19 cellular contexts compared by ENCODE assay signal in genomic region chr9:131473198-131473885, GRCh38. TPM values are rescaled to one million over a fixed set of nuclear protein-coding genes. Genes with fewer than 3 reads are reported as not detected.
DNase-seq lines count a peak whose midpoint lies in the region; ATAC-seq and TF ChIP-seq lines count a peak whose summit lies in the region.
"Had no signal": no experiment of that assay in that cellular context is flagged by ENCODE, and none has a peak within 500 bp of the region (broad histone marks: within the 10 kb centered on the region; RNA-seq: fewer than 3 reads in every experiment).

No MANE protein-coding gene starts in this region.

- intact Hi-C loops in cardiac septum (cut with DNase I) (no loop called here), heart right ventricle (cut with DNase I) (loop anchor here in 6 of 10 donors (10.0 kb wide), 3 partner anchors 79 to 119 kb away; partner anchors contain the start of gene PRRC2B (in 2 of the 6))

- DNase-seq in cardiac septum (ENCODE audit: low spot score) = peak; percentile 35
- no peak for DNase-seq in heart right ventricle
- DNase-seq in central memory CD8-positive, alpha-beta T cell (ENCODE audit: low spot score in 2 of 2) = no peak
- DNase-seq in naive thymus-derived CD8-positive, alpha-beta T cell = no peak
- no peak for DNase-seq in NCI-H510A treated with DMSO at 0.1 percent for 48 hours (lab: John Stamatoyannopoulos, UW)
- no peak for DNase-seq in cerebellar cortex (ENCODE audit: low spot score)
- DNase-seq in stimulated activated CD4-positive, alpha-beta T cell treated with anti-CD3 and anti-CD28 coated beads, Interleukin-4, amount 100 ng/mL, for 1 hour = no peak
- DNase-seq: activated naive CD4-positive, alpha-beta T cell treated with anti-CD3 and anti-CD28 coated beads for 36 hours; CD8-positive, alpha-beta memory T cell; endodermal cell; GOT3; KBM-7; NCI-H2171 treated with DMSO at 0.1 percent for 48 hours; NCI-H526 treated with DMSO at 0.1 percent for 48 hours; RPMI8226; stimulated activated CD4-positive, alpha-beta T cell treated with anti-CD3 and anti-CD28 coated beads, Interleukin-1b, Interleukin-23, amount 100 ng/mL, for 48 hours had no signal

- peaks cover 0 to 12% (median 0%) of the 10 kb centered on the region in 11 donors for H3K9me3 ChIP-seq in heart right ventricle
- H3K9me3 ChIP-seq: pancreas, tibial artery had no signal

- peaks cover 67% of the 10 kb centered on the region for H3K36me3 Mint-ChIP-seq in central memory CD8-positive, alpha-beta T cell (ENCODE audit: insufficient read depth)
- peaks cover 13 to 91% (median 31%) of the 10 kb centered on the region in 3 donors for H3K36me3 Mint-ChIP-seq in naive thymus-derived CD8-positive, alpha-beta T cell

- no peaks in the 10 kb centered on the region for H3K9me3 Mint-ChIP-seq in central memory CD8-positive, alpha-beta T cell
- H3K9me3 Mint-ChIP-seq in naive thymus-derived CD8-positive, alpha-beta T cell = no peaks in the 10 kb centered on the region
- H3K9me3 Mint-ChIP-seq: activated naive CD4-positive, alpha-beta T cell treated with anti-CD3 and anti-CD28 coated beads for 36 hours; CD8-positive, alpha-beta memory T cell; endodermal cell; stimulated activated naive CD8-positive, alpha-beta T cell treated with anti-CD3 and anti-CD28 coated beads, Interleukin-15, Interleukin-2, amounts not matched to agents 100 ng/mL and 50 ng/mL, for 24 hours had no signal

- H3K36me3 ChIP-seq in heart right ventricle = peaks cover 0 to 100% (median 90%) of the 10 kb centered on the region in 9 donors

- peaks cover 21% of the 10 kb centered on the region for H3K4me1 Mint-ChIP-seq in central memory CD8-positive, alpha-beta T cell
- peaks cover 1 to 22% (median 16%) of the 10 kb centered on the region in 4 donors for H3K4me1 Mint-ChIP-seq in naive thymus-derived CD8-positive, alpha-beta T cell
- H3K4me1 Mint-ChIP-seq: endodermal cell had no signal

- H3K4me3 ChIP-seq in heart right ventricle = no peak overlapping the region
- H3K4me3 ChIP-seq: pancreas, tibial artery had no signal

- peak overlapping the region; percentile 5 for H3K27ac Mint-ChIP-seq in central memory CD8-positive, alpha-beta T cell (ENCODE audit: low read depth)
- H3K27ac Mint-ChIP-seq in naive thymus-derived CD8-positive, alpha-beta T cell = peak overlapping the region in 9 of 10 donors; percentile 15 to 86 (median 46)
- H3K27ac Mint-ChIP-seq: activated naive CD4-positive, alpha-beta T cell treated with anti-CD3 and anti-CD28 coated beads for 36 hours; endodermal cell had no signal

- H3K4me1 ChIP-seq in heart right ventricle = peaks cover 0 to 28% (median 20%) of the 10 kb centered on the region in 9 donors
- H3K4me1 ChIP-seq: pancreas had no signal

- no peak overlapping the region for H3K4me3 Mint-ChIP-seq in central memory CD8-positive, alpha-beta T cell
- H3K4me3 Mint-ChIP-seq in naive thymus-derived CD8-positive, alpha-beta T cell = no peak overlapping the region
- H3K4me3 Mint-ChIP-seq: activated naive CD4-positive, alpha-beta T cell treated with anti-CD3 and anti-CD28 coated beads for 36 hours; CD8-positive, alpha-beta memory T cell; endodermal cell; stimulated activated naive CD8-positive, alpha-beta T cell treated with anti-CD3 and anti-CD28 coated beads, Interleukin-15, Interleukin-2, amounts not matched to agents 100 ng/mL and 50 ng/mL, for 24 hours had no signal

- POLR2A ChIA-PET in naive thymus-derived CD8-positive, alpha-beta T cell (lab: Charles Lee) = interaction anchor here (1.0 to 1.1 kb wide), 2 partner anchors 14 to 15 kb away, joined by 3 read pairs; no protein-coding TSS in a partner anchor

- TF ChIP-seq CTCF in heart right ventricle (IDR thresholded peaks at IDR 0.05) = no peak

- H3K27me3 Mint-ChIP-seq in central memory CD8-positive, alpha-beta T cell = no peaks in the 10 kb centered on the region
- H3K27me3 Mint-ChIP-seq in naive thymus-derived CD8-positive, alpha-beta T cell = no peaks in the 10 kb centered on the region
- H3K27me3 Mint-ChIP-seq: stimulated activated naive CD8-positive, alpha-beta T cell treated with anti-CD3 and anti-CD28 coated beads, Interleukin-15, Interleukin-2, amounts not matched to agents 100 ng/mL and 50 ng/mL, for 24 hours had no signal

- 92 to 95% methylated on average over 9 of the region's 9 CpGs for WGBS in heart right ventricle, 2 donors

- no peak overlapping the region for H3K27ac ChIP-seq in heart right ventricle
- H3K27ac ChIP-seq: pancreas, tibial artery had no signal

- no peaks in the 10 kb centered on the region for H3K27me3 ChIP-seq in heart right ventricle
- H3K27me3 ChIP-seq: pancreas, tibial artery had no signal

- ATAC-seq in heart right ventricle = no peak
- ATAC-seq in central memory CD8-positive, alpha-beta T cell (replicated peaks; ENCODE audit: extremely low read depth, poor library complexity, severe bottlenecking) = no peak
- ATAC-seq in naive thymus-derived CD8-positive, alpha-beta T cell = no peak
- ATAC-seq: pancreas had no signal

RNA-seq across cellular contexts. Expression of gene POMT1, which starts 29.4 kb away (rescaled TPM):
- 24.6 TPM for total RNA-seq in cardiac septum
- total RNA-seq in heart right ventricle = 10 to 100 TPM; 17.0 to 27.6 (median 21.2) TPM
- polyA plus RNA-seq in heart right ventricle = 10 to 100 TPM; 20.6 to 34.1 TPM
- total RNA-seq in naive thymus-derived CD8-positive, alpha-beta T cell = 10 to 100 TPM; 48.2 to 48.9 TPM
- polyA plus RNA-seq in naive thymus-derived CD8-positive, alpha-beta T cell = 10 to 100 TPM in 2 of 3 donors, 1 to 10 TPM in 1; 7.4 to 11.1 (median 10.5) TPM

RNA-seq across cellular contexts. Expression of gene UCK1, which starts 57.7 kb away (rescaled TPM):
- 23.9 TPM for total RNA-seq in cardiac septum
- 10 to 100 TPM; 16.6 to 29.5 (median 22.5) TPM for total RNA-seq in heart right ventricle
- 10 to 100 TPM; 27.7 to 32.7 TPM for polyA plus RNA-seq in heart right ventricle
- total RNA-seq in naive thymus-derived CD8-positive, alpha-beta T cell = 10 to 100 TPM; 24.0 to 29.9 TPM
- 10 to 100 TPM; 21.8 to 25.6 (median 23.0) TPM for polyA plus RNA-seq in naive thymus-derived CD8-positive, alpha-beta T cell
